In genomic region chr2:221724631-221725203, GRCh38 we compare ENCODE assay signal across 18 cellular contexts.
"Had no signal": no experiment of that assay in that cellular context is flagged by ENCODE, and none has a peak within 500 bp of the region (broad histone marks: within the 10 kb centered on the region; RNA-seq: fewer than 3 reads in every experiment).

No MANE protein-coding gene starts in this region.

- H3K4me1 Mint-ChIP-seq: nephron progenitor cell had no signal

- H3K27me3 ChIP-seq: adrenal gland, breast epithelium, stomach, testis, upper lobe of right lung had no signal

- H3K9me3 ChIP-seq: testis, upper lobe of right lung had no signal

- H3K36me3 ChIP-seq: adrenal gland, breast epithelium, stomach, upper lobe of right lung had no signal

- H3K4me3 ChIP-seq: adrenal gland, breast epithelium, lung, stomach, testis, upper lobe of right lung had no signal

- ATAC-seq: left lobe of liver, upper lobe of right lung had no signal

- H3K27ac Mint-ChIP-seq: activated T-helper 1 cell treated with anti-CD3 and anti-CD28 coated beads, Interleukin-12 subunit alpha, Interleukin-12 subunit beta, Interleukin-2, Interleukin-4 antibody, amounts not matched to agents 30 ng/mL and 10 ng/mL and 1 ng/mL, durations not matched to agents 14 hours and 24 hours and 36 hours; nephron progenitor cell had no signal

- H3K27ac ChIP-seq: adrenal gland, breast epithelium, stomach, testis, upper lobe of right lung had no signal

- DNase-seq: activated CD4-positive, alpha-beta T cell treated with anti-CD3 and anti-CD28 coated beads, Interleukin-2, amount 50 U/mL, for 4 hours; activated CD8-positive, alpha-beta memory T cell treated with anti-CD3 and anti-CD28 coated beads, Interleukin-2, amount 50 U/mL, for 4 hours; adrenal gland; cerebellar nuclear complex; cortex of kidney; erythroblast; head of caudate nucleus; nephron progenitor cell; occipital lobe; stimulated activated CD4-positive, alpha-beta T cell treated with anti-CD3 and anti-CD28 coated beads, Interleukin-2, amount 100 ng/mL, for 24 hours; stomach; T1000; testis; upper lobe of right lung had no signal

- H3K4me1 ChIP-seq: adrenal gland, breast epithelium, stomach, testis, upper lobe of right lung had no signal

- H3K4me3 Mint-ChIP-seq: activated T-helper 1 cell treated with anti-CD3 and anti-CD28 coated beads, Interleukin-12 subunit alpha, Interleukin-12 subunit beta, Interleukin-2, Interleukin-4 antibody, amounts not matched to agents 30 ng/mL and 10 ng/mL and 1 ng/mL, durations not matched to agents 14 hours and 24 hours and 36 hours; nephron progenitor cell had no signal
